Comparison of ENCODE assay signal across 1 cellular context in the genomic region with DNA sequence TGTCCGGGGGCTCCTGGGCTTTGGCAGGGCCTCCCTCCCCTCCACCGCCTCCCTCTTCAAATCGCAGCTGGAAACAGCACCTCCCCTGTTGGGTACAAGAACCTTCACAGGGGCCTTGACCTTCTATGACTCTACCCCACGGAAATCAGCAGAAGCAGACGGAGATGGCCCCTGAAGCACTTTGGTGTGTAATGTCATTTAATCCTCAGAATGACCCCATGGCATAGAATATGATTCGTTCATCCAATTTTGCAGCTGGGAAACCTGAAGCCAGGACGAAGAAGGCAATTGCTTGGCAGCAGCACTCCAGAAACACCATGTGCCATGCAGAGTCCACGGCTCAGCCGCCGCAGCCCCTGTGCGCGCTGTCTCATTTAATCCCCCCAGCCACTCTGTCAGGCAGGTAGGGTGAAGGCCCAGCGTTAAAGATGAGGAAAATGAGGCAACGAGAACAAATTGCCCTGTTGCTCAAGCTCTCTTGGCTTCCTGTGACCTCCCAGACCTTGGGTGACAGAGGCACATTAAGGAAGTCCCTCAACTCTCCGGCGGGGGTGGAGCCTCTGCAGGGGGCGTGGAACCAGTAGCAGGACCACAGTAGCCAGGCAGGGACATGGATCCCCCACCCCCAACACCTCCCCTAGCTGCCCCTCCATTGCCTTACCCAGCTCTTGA.
A peak's percentile ranks its signal among the peaks of the same experiment; 100 is the strongest.
TF ChIP-seq lines count a peak whose summit lies in the region.

No MANE protein-coding gene starts in this region.

TF ChIP-seq in HepG2, 621 proteins besides CTCF, POLR2A, EP300 and RAD21 (continued from another document):
- TF ChIP-seq ESRRA (CRISPR knock-in tag; IDR thresholded peaks at IDR 0.05; ENCODE audit: low read depth) (0 out of 2 replicates have a peak, but pooled peaks have one; percentile 20), NCOR1 (IDR thresholded peaks at IDR 0.05; ENCODE audit: borderline replicate concordance, low read length) (peak; percentile 17; the same call in 1 of the 2 replicates), ZMYM4 (CRISPR knock-in tag; IDR thresholded peaks at IDR 0.05) (0 out of 2 replicates have a peak, but pooled peaks have one; percentile 33), ZFP62 (CRISPR knock-in tag; IDR thresholded peaks at IDR 0.05) (no peak)
TF ChIP-seq in HepG2: peak in this region for 12.
